ENCODE assay signal across 7 cellular contexts in genomic region chr17:4950757-4951204, GRCh38. TPM values are rescaled to one million over a fixed set of nuclear protein-coding genes. Genes with fewer than 3 reads are reported as not detected.
DNase-seq lines count a peak whose midpoint lies in the region; ATAC-seq, FAIRE-seq and TF ChIP-seq lines count a peak whose summit lies in the region.

TSS of gene ENO3 (plus strand) at chr17:4951119. CDS start at chr17:4951830, 711 bp downstream.

- POLR2A ChIA-PET in H1 (lab: Charles Lee; ENCODE audit: partially characterized antibody) = interaction anchor here (1.0 to 32.4 kb wide), 10 partner anchors 4 to 129 kb away, joined by 3 to 987 read pairs (median 4); partner anchors contain the start of genes ENO3, GP1BA, PFN1 and RNF167

- 0 out of 2 replicates have a peak, but pooled peaks cover 3% of the 10 kb centered on the region for H3F3A ChIP-seq in OCI-LY1 (ENCODE audit: insufficient read depth, low read length)

- H3K9me3 ChIP-seq in OCI-LY1 (ENCODE audit: low read length) = no peaks in the 10 kb centered on the region
- H3K9me3 ChIP-seq in H1 (ENCODE audit: insufficient read depth in 2 of 2, low read depth in 1 of 2, low read length in 1 of 2) = no peaks in the 10 kb centered on the region

- H3K4ac ChIP-seq in H1 (replicated peaks; ENCODE audit: insufficient read length, low read depth, low read length) = peak within 1 kb of the TSS; percentile 88

- peaks cover 9% of the 10 kb centered on the region for H3K79me2 ChIP-seq in OCI-LY1 (ENCODE audit: insufficient read depth, low read length)
- H3K79me2 ChIP-seq in H1 (ENCODE audit: control insufficient read depth in 1 of 2, insufficient read depth in 2 of 2, low read length in 2 of 2) = peaks cover 8 to 24% of the 10 kb centered on the region in 2 experiments

- H3K4me2 ChIP-seq in OCI-LY1 (ENCODE audit: low read length) = peak within 1 kb of the TSS; percentile 94
- H3K4me2 ChIP-seq in H1 (ENCODE audit: insufficient read depth in 1 of 2, low read depth in 2 of 2, low read length in 2 of 2) = peak within 1 kb of the TSS; percentile 95 to 97

- peak within 1 kb of the TSS; percentile 87 for H4K5ac ChIP-seq in H1 (ENCODE audit: insufficient read length, low read depth, low read length)

- peak within 1 kb of the TSS; percentile 88; the same call in 1 of the 2 replicates for H2BK15ac ChIP-seq in H1 (ENCODE audit: low read length)

- H2AK5ac ChIP-seq in H1 (ENCODE audit: low read depth, low read length) = peak within 1 kb of the TSS; percentile 48; the same call in 1 of the 2 replicates

- H3K27ac ChIP-seq in OCI-LY1 (ENCODE audit: low read depth, low read length, poor library complexity, severe bottlenecking) = peak within 1 kb of the TSS; percentile 100
- H3K27ac ChIP-seq in H1 (ENCODE audit: low read depth, low read length) = peak within 1 kb of the TSS; percentile 79

- H3K4me3 ChIP-seq in H7 (ENCODE audit: insufficient read depth, low read depth, low read length) (peak within 1 kb of the TSS; percentile 100), OCI-LY1 (ENCODE audit: low read depth, low read length, poor library complexity, severe bottlenecking) (peak within 1 kb of the TSS; percentile 84), H1 (ENCODE audit: extremely low read depth in 1 of 4, insufficient read depth in 2 of 4, low read depth in 3 of 4, low read length in 4 of 4) (peak within 1 kb of the TSS; percentile 69 to 97 (median 80))

- CTCF ChIA-PET in H1 (lab: Charles Lee; ENCODE audit: partially characterized antibody) = interaction anchor here (0.8 to 1.9 kb wide), 10 partner anchors 10 to 111 kb away, joined by 3 to 5 read pairs (median 3); partner anchors contain the start of genes SLC52A1 and SPAG7

- TF ChIP-seq POLR2A in H1 (IDR thresholded peaks at IDR 0.05; ENCODE audit: control extremely low read depth in 1 of 2, low read depth in 2 of 2, low read length in 2 of 2) = no peak

- TF ChIP-seq RAD21 in H1 (IDR thresholded peaks at IDR 0.05 in 1 of 2, conservative IDR thresholded peaks at IDR 0.05 in 1 of 2; ENCODE audit: low read depth in 2 of 2, low read length in 2 of 2) = no peak

- H4K20me1 ChIP-seq in OCI-LY1 (ENCODE audit: insufficient read depth, low read length) = no peaks in the 10 kb centered on the region
- H4K20me1 ChIP-seq in H1 (replicated peaks in 1 of 2; ENCODE audit: control insufficient read depth in 1 of 2, insufficient read depth in 2 of 2, low read length in 2 of 2) = peaks cover 11 to 12% of the 10 kb centered on the region in 2 experiments

- H3K56ac ChIP-seq in H1 (replicated peaks; ENCODE audit: insufficient read length, low read depth, low read length) = peak within 1 kb of the TSS; percentile 34

- peak within 1 kb of the TSS; percentile 95 for H4K91ac ChIP-seq in H1 (replicated peaks; ENCODE audit: insufficient read length, low read length)

- no peak for TF ChIP-seq EP300 in H1 (IDR thresholded peaks at IDR 0.05; ENCODE audit: borderline replicate concordance in 1 of 2, low read depth in 2 of 2, low read length in 2 of 2)

- H3K27me3 Mint-ChIP-seq in natural killer cell (ENCODE audit: low read depth in 2 of 2) = peaks cover 0 to 2% of the 10 kb centered on the region in 2 donors

- H3K23ac ChIP-seq in H1 (ENCODE audit: insufficient read length) = no peak within 1 kb of the TSS

- no peak for ATAC-seq in natural killer cell

- H2BK120ac ChIP-seq in H1 (replicated peaks; ENCODE audit: low read depth, low read length) = peak within 1 kb of the TSS; percentile 13

- intact Hi-C loops in natural killer cell (cut with micrococcal nuclease) (no loop called here), head of caudate nucleus (cut with DNase I) (no loop called here)

- H3K23me2 ChIP-seq in H1 (ENCODE audit: low read depth, low read length) = peaks cover 14% of the 10 kb centered on the region

- H3K36me3 Mint-ChIP-seq in natural killer cell = peaks cover 7% of the 10 kb centered on the region

- H3K36me3 ChIP-seq in H7 (replicated peaks; ENCODE audit: control insufficient read depth, insufficient read depth, low read length) = peaks cover 10% of the 10 kb centered on the region
- H3K36me3 ChIP-seq in OCI-LY1 (ENCODE audit: insufficient read depth, low read length) = peaks cover 23% of the 10 kb centered on the region
- peaks cover 0 to 13% (median 10%) of the 10 kb centered on the region in 4 experiments; a peak in 6 of 8 replicates for H3K36me3 ChIP-seq in H1 (ENCODE audit: control insufficient read depth in 2 of 4, insufficient read depth in 4 of 4, low read length in 3 of 4)

- peak within 1 kb of the TSS; percentile 43; the same call in 1 of the 2 replicates for H2BK12ac ChIP-seq in H1 (ENCODE audit: low read depth, low read length)

- TF ChIP-seq CTCF in OCI-LY1 (IDR thresholded peaks at IDR 0.05; ENCODE audit: low read length) (no peak), H1 (IDR thresholded peaks at IDR 0.05; ENCODE audit: control extremely low read depth in 1 of 3, insufficient read depth in 1 of 3, low read depth in 1 of 3, low read length in 3 of 3) (no peak), natural killer cell (IDR thresholded peaks at IDR 0.05) (no peak)

- H2BK20ac ChIP-seq in H1 (ENCODE audit: low read length) = peak within 1 kb of the TSS; percentile 75; the same call in 1 of the 2 replicates

- no peak within 1 kb of the TSS for H3K14ac ChIP-seq in H1 (ENCODE audit: insufficient read length)

- H3K27me3 ChIP-seq in H7 (ENCODE audit: control insufficient read depth, insufficient read depth, low read length) (no peaks in the 10 kb centered on the region), OCI-LY1 (ENCODE audit: insufficient read depth, low read length) (no peaks in the 10 kb centered on the region), H1 (replicated peaks in 1 of 4; ENCODE audit: control insufficient read depth in 3 of 4, extremely low read depth in 1 of 4, insufficient read depth in 3 of 4, low read length in 3 of 4) (no peaks in the 10 kb centered on the region)

- peak within 1 kb of the TSS; percentile 87 for H3K4me3 Mint-ChIP-seq in natural killer cell

- H3K4me1 ChIP-seq in OCI-LY1 (ENCODE audit: insufficient read depth, low read length, severe bottlenecking) (peaks cover 30% of the 10 kb centered on the region), H1 (replicated peaks in 1 of 4; ENCODE audit: control insufficient read depth in 3 of 4, insufficient read depth in 4 of 4, low read length in 3 of 4) (peaks cover 4 to 17% (median 11%) of the 10 kb centered on the region in 4 experiments)

- 0 out of 2 replicates have a peak, but pooled peaks cover 2% of the 10 kb centered on the region for H3K79me1 ChIP-seq in H1 (ENCODE audit: low read depth, low read length)

- H3K27ac Mint-ChIP-seq in natural killer cell = peak within 1 kb of the TSS; percentile 87 to 93

- peak within 1 kb of the TSS; percentile 93 for H3K18ac ChIP-seq in H1 (ENCODE audit: extremely low read depth, low read length)

- peak within 1 kb of the TSS; percentile 92 for H3K9ac ChIP-seq in OCI-LY1 (ENCODE audit: low read length)
- H3K9ac ChIP-seq in H1 (replicated peaks in 1 of 4; ENCODE audit: extremely low read depth in 1 of 4, low read depth in 3 of 4, low read length in 3 of 4) = peak within 1 kb of the TSS in 3 of 4 experiments; percentile 13 to 76 (median 58); a peak in 5 of 7 replicates

- H2BK5ac ChIP-seq in H1 (ENCODE audit: low read depth, low read length) = peak within 1 kb of the TSS; percentile 95; the same call in 1 of the 2 replicates

- H3K4me1 Mint-ChIP-seq in natural killer cell = peaks cover 26 to 33% of the 10 kb centered on the region in 2 donors

- no peaks in the 10 kb centered on the region for H3K9me2 ChIP-seq in OCI-LY1 (ENCODE audit: low read depth, low read length)

- H3K9me3 Mint-ChIP-seq in natural killer cell = no peaks in the 10 kb centered on the region

- H4K8ac ChIP-seq in H1 (ENCODE audit: extremely low read depth, insufficient read depth, low read length) = peak within 1 kb of the TSS; percentile 85

- DNase-seq in H7 = peak; percentile 80
- peak in 1 of 2 experiments; percentile 68 for DNase-seq in H1 (ENCODE audit: low read depth in 1 of 2, low spot score in 2 of 2)
- DNase-seq in natural killer cell = no peak
- DNase-seq in head of caudate nucleus = no peak
- no peak for DNase-seq in central memory CD4-positive, alpha-beta T cell
- no peak for DNase-seq in KG1 (lab: John Stamatoyannopoulos, UW)

- H2AFZ ChIP-seq in OCI-LY1 (ENCODE audit: low read length) (no peak within 1 kb of the TSS), H1 (ENCODE audit: low read length) (no peak within 1 kb of the TSS)

- FAIRE-seq in H1 (lab: Jason Lieb, UNC) = no peak

- WGBS in H1 (ENCODE audit: extremely low coverage in 1 of 2, insufficient coverage in 1 of 2, insufficient read length in 1 of 2, insufficient replicate concordance in 2 of 2, low coverage in 1 of 2, low lambda C conversion rate in 2 of 2, missing lambda C conversion rate in 1 of 2), 2 experiments = 26% methylated on average over 7 of the region's 7 CpGs; no CpG with 5 or more reads in 1 of the 2 experiments

TF ChIP-seq in H1, 55 proteins besides CTCF, POLR2A, EP300 and RAD21:
- TF ChIP-seq PHF8 (conservative IDR thresholded peaks at IDR 0.05; ENCODE audit: low read depth, low read length) = no peak
- TF ChIP-seq SP1 (IDR thresholded peaks at IDR 0.05; ENCODE audit: low read depth, low read length) = no peak
- TF ChIP-seq CHD2 (IDR thresholded peaks at IDR 0.05; ENCODE audit: low read length) = no peak
- TF ChIP-seq EGR1 (IDR thresholded peaks at IDR 0.05; ENCODE audit: borderline replicate concordance, low read depth, low read length) = no peak
- TF ChIP-seq TBP (IDR thresholded peaks at IDR 0.05; ENCODE audit: low read depth, low read length) = 0 out of 2 replicates have a peak, but pooled peaks have one; percentile 21
- no peak for TF ChIP-seq FOSL1 (IDR thresholded peaks at IDR 0.05; ENCODE audit: insufficient read depth, low read depth, low read length)
- TF ChIP-seq SP4 (IDR thresholded peaks at IDR 0.05; ENCODE audit: low read length) = 0 out of 2 replicates have a peak, but pooled peaks have one; percentile 51
- TF ChIP-seq SIN3A (conservative IDR thresholded peaks at IDR 0.05 in 1 of 2, IDR thresholded peaks at IDR 0.05 in 1 of 2; ENCODE audit: low read depth in 1 of 2, low read length in 2 of 2) = no peak

RNA-seq across cellular contexts. Expression of gene ENO3, which starts in this region (rescaled TPM):
- 24.2 and 25.7 TPM in 2 replicates for total RNA-seq in H7 (2014; rRNA removed; shearing (Covaris generic))
- total RNA-seq in H1 (2021; fragmentation: NEBNext Ultra II Directional; extraction: Animal tissue kit (Norgen Biotek cat#: 25700)) = 24.1 and 25.7 TPM in 2 replicates
- 25.0 and 36.4 TPM in 2 replicates for polyA plus RNA-seq in H1 (2011; rRNA removed)
- polyA plus RNA-seq in H1 (2011; cell fraction: cytosol; rRNA removed) = 40.3 TPM
- polyA plus RNA-seq in H1 (2011; cell fraction: nucleus; rRNA removed) = 152 TPM
- polyA plus RNA-seq in H1 (2012, experiment 1 of 2) = 25.0 to 36.7 TPM (median 34.0 TPM) in 4 replicates
- 31.1 TPM for polyA plus RNA-seq in H1 (2012, experiment 2 of 2)
- polyA plus RNA-seq in H1 (2013, experiment 1 of 2) = 19.9 TPM
- 16.5 TPM for polyA plus RNA-seq in H1 (2013, experiment 2 of 2)
- 14.4 and 17.4 TPM in 2 replicates for polyA minus RNA-seq in H1 (2011; rRNA and poly(A)+ RNA removed)
- 12.0 TPM for polyA minus RNA-seq in H1 (2011; cell fraction: cytosol; rRNA and poly(A)+ RNA removed)
- 20.1 TPM for polyA minus RNA-seq in H1 (2011; cell fraction: nucleus; rRNA and poly(A)+ RNA removed)
- 10 to 100 TPM; 26.1 to 28.4 (median 26.6) TPM for total RNA-seq in natural killer cell
